9 cellular contexts compared by ENCODE assay signal in genomic region chr6:34234667-34235604, GRCh38. TPM values are rescaled to one million over a fixed set of nuclear protein-coding genes. Genes with fewer than 3 reads are reported as not detected.
DNase-seq lines count a peak whose midpoint lies in the region; ATAC-seq, FAIRE-seq and TF ChIP-seq lines count a peak whose summit lies in the region.
"Had no signal": no experiment of that assay in that cellular context is flagged by ENCODE, and none has a peak within 500 bp of the region (broad histone marks: within the 10 kb centered on the region; RNA-seq: fewer than 3 reads in every experiment).

No MANE protein-coding gene starts in this region.

- H3K36me3 ChIP-seq in Karpas-422 (ENCODE audit: insufficient read depth, low read length) = peaks cover 17% of the 10 kb centered on the region
- H3K36me3 ChIP-seq in keratinocyte (ENCODE audit: control insufficient read depth in 2 of 2, extremely low read depth in 1 of 2, insufficient read depth in 2 of 2, low read length in 2 of 2) = peaks cover 2 to 10% of the 10 kb centered on the region in 2 experiments

- intact Hi-C loops in activated naive CD4-positive, alpha-beta T cell treated with anti-CD3 and anti-CD28 coated beads for 36 hours (cut with micrococcal nuclease) = loop anchor here (5.0 kb wide), 2 partner anchors 53 to 818 kb away; partner anchors contain the start of gene CUTA

- H4K20me1 ChIP-seq in Karpas-422 (ENCODE audit: insufficient read depth, low read depth, low read length) (peaks cover 16% of the 10 kb centered on the region), keratinocyte (ENCODE audit: control insufficient read depth, extremely low read depth, insufficient read depth, low read length) (peaks cover 2% of the 10 kb centered on the region)

- peaks cover 27% of the 10 kb centered on the region for H3K4me1 Mint-ChIP-seq in activated naive CD4-positive, alpha-beta T cell treated with anti-CD3 and anti-CD28 coated beads for 36 hours (ENCODE audit: low read depth)
- peaks cover 34% of the 10 kb centered on the region for H3K4me1 Mint-ChIP-seq in stimulated activated effector memory CD8-positive, alpha-beta T cell treated with anti-CD3 and anti-CD28 coated beads, Interleukin-12 subunit alpha, Interleukin-12 subunit beta, amount 100 ng/mL, for 72 hours

- H3K9ac ChIP-seq in Karpas-422 (ENCODE audit: low read length) (peak overlapping the region; percentile 94), keratinocyte (ENCODE audit: control insufficient read depth, extremely low read depth, insufficient read depth, low read length) (no peak overlapping the region)

- H3K4me2 ChIP-seq in Karpas-422 (ENCODE audit: low read depth, low read length, poor library complexity, severe bottlenecking) (peak overlapping the region; percentile 80), keratinocyte (ENCODE audit: control insufficient read depth, extremely low read depth, insufficient read depth, low read depth, low read length) (peak overlapping the region; percentile 86)

- peaks cover 28% of the 10 kb centered on the region for H3K4me1 ChIP-seq in Karpas-422 (ENCODE audit: low read length)
- peaks cover 30% of the 10 kb centered on the region for H3K4me1 ChIP-seq in keratinocyte (ENCODE audit: control insufficient read depth, extremely low read depth, insufficient read depth, low read length)

- peaks cover 13% of the 10 kb centered on the region for H3K36me3 Mint-ChIP-seq in activated naive CD4-positive, alpha-beta T cell treated with anti-CD3 and anti-CD28 coated beads for 36 hours (ENCODE audit: low read depth)
- peaks cover 34% of the 10 kb centered on the region for H3K36me3 Mint-ChIP-seq in stimulated activated effector memory CD8-positive, alpha-beta T cell treated with anti-CD3 and anti-CD28 coated beads, Interleukin-12 subunit alpha, Interleukin-12 subunit beta, amount 100 ng/mL, for 72 hours

- H2AFZ ChIP-seq in Karpas-422 (ENCODE audit: low read length) (no peak overlapping the region), keratinocyte (ENCODE audit: control insufficient read depth, low read length) (no peak overlapping the region)

- H3K4me3 Mint-ChIP-seq in activated naive CD4-positive, alpha-beta T cell treated with anti-CD3 and anti-CD28 coated beads for 36 hours = peak overlapping the region; percentile 38
- peak overlapping the region; percentile 81 for H3K4me3 Mint-ChIP-seq in stimulated activated effector memory CD8-positive, alpha-beta T cell treated with anti-CD3 and anti-CD28 coated beads, Interleukin-12 subunit alpha, Interleukin-12 subunit beta, amount 100 ng/mL, for 72 hours

- H3K79me2 ChIP-seq in Karpas-422 (ENCODE audit: low read length) = peaks cover 25% of the 10 kb centered on the region
- H3K79me2 ChIP-seq in keratinocyte (ENCODE audit: control insufficient read depth, insufficient read depth, low read length) = peaks cover 26% of the 10 kb centered on the region

- no peak for TF ChIP-seq CTCF in keratinocyte (optimal IDR thresholded peaks at IDR 0.05 in 1 of 3, IDR thresholded peaks at IDR 0.05 in 1 of 3, conservative IDR thresholded peaks at IDR 0.05 in 1 of 3; ENCODE audit: extremely low read depth in 1 of 3, insufficient read depth in 2 of 3, low read length in 3 of 3)

- ATAC-seq in stimulated activated effector memory CD8-positive, alpha-beta T cell treated with anti-CD3 and anti-CD28 coated beads, Interleukin-12 subunit alpha, Interleukin-12 subunit beta, amount 100 ng/mL, for 72 hours = no peak
- no peak for ATAC-seq in HG02571 (IDR thresholded peaks at IDR 0.05; ENCODE audit: unreplicated experiment)

- H3K9me3 ChIP-seq in Karpas-422 (ENCODE audit: low read length) (no peaks in the 10 kb centered on the region), keratinocyte (ENCODE audit: control insufficient read depth, low read depth, low read length) (no peaks in the 10 kb centered on the region)

- CTCF ChIA-PET in activated naive CD4-positive, alpha-beta T cell treated with anti-CD3 and anti-CD28 coated beads for 36 hours (lab: Charles Lee) = no interaction called here

- DNase-seq in Karpas-422 = no peak
- DNase-seq in activated naive CD4-positive, alpha-beta T cell treated with anti-CD3 and anti-CD28 coated beads for 36 hours = peak; percentile 56
- DNase-seq in keratinocyte (ENCODE audit: low read depth, low spot score) = no peak
- no peak for DNase-seq in stimulated activated effector memory CD8-positive, alpha-beta T cell treated with anti-CD3 and anti-CD28 coated beads, Interleukin-12 subunit alpha, Interleukin-12 subunit beta, amount 100 ng/mL, for 72 hours (ENCODE audit: low spot score in 2 of 2)
- no peak for DNase-seq in NCI-H748 (lab: John Stamatoyannopoulos, UW; ENCODE audit: unreplicated experiment)
- DNase-seq in dermis blood vessel endothelial cell = no peak
- DNase-seq in NCI-H345 (lab: John Stamatoyannopoulos, UW) = no peak

- no peaks in the 10 kb centered on the region for H3K9me1 ChIP-seq in keratinocyte (ENCODE audit: control insufficient read depth, extremely low read depth, insufficient read depth, low read length)

- peak overlapping the region; percentile 61 for H3K27ac Mint-ChIP-seq in activated naive CD4-positive, alpha-beta T cell treated with anti-CD3 and anti-CD28 coated beads for 36 hours
- H3K27ac Mint-ChIP-seq in stimulated activated effector memory CD8-positive, alpha-beta T cell treated with anti-CD3 and anti-CD28 coated beads, Interleukin-12 subunit alpha, Interleukin-12 subunit beta, amount 100 ng/mL, for 72 hours = no peak overlapping the region

- no peaks in the 10 kb centered on the region for H3K9me2 ChIP-seq in Karpas-422 (replicated peaks; ENCODE audit: insufficient read depth, low read length)

- H3K27me3 ChIP-seq in Karpas-422 (ENCODE audit: low read length) = no peaks in the 10 kb centered on the region
- H3K27me3 ChIP-seq in keratinocyte (ENCODE audit: control insufficient read depth, extremely low read depth, insufficient read depth, low read length) = no peaks in the 10 kb centered on the region

- FAIRE-seq in keratinocyte (lab: Jason Lieb, UNC) = no peak

- no peak overlapping the region for H3K27ac ChIP-seq in Karpas-422 (ENCODE audit: low read length)
- H3K27ac ChIP-seq in keratinocyte (ENCODE audit: control insufficient read depth, insufficient read depth, low read length) = no peak overlapping the region
- H3K27ac ChIP-seq: VCaP had no signal

- no peaks in the 10 kb centered on the region for H3K27me3 Mint-ChIP-seq in activated naive CD4-positive, alpha-beta T cell treated with anti-CD3 and anti-CD28 coated beads for 36 hours (ENCODE audit: low read depth)

- dilution Hi-C loops in keratinocyte (cut with MboI; ENCODE audit: extremely low pct_ligation_motif_present, low sequenced_read_pairs) = no loop called here

- H3K4me3 ChIP-seq in Karpas-422 (ENCODE audit: low read length) (no peak overlapping the region), keratinocyte (ENCODE audit: control insufficient read depth in 2 of 3, extremely low read depth in 1 of 3, insufficient read depth in 2 of 3, low read depth in 1 of 3, low read length in 3 of 3) (no peak overlapping the region)

- no peaks in the 10 kb centered on the region for H3K9me3 Mint-ChIP-seq in activated naive CD4-positive, alpha-beta T cell treated with anti-CD3 and anti-CD28 coated beads for 36 hours
- no peaks in the 10 kb centered on the region for H3K9me3 Mint-ChIP-seq in stimulated activated effector memory CD8-positive, alpha-beta T cell treated with anti-CD3 and anti-CD28 coated beads, Interleukin-12 subunit alpha, Interleukin-12 subunit beta, amount 100 ng/mL, for 72 hours

RNA-seq across cellular contexts. Expression of gene HMGA1, which starts 1.7 kb away (rescaled TPM):
- 337 and 353 TPM in 2 replicates for total RNA-seq in Karpas-422 (2014; rRNA removed; shearing (Covaris generic); ENCODE audit: low replicate concordance)
- 100 to 1,000 TPM; 705 to 712 TPM for total RNA-seq in activated naive CD4-positive, alpha-beta T cell treated with anti-CD3 and anti-CD28 coated beads for 36 hours
- polyA plus RNA-seq in keratinocyte = 69.1 to 185 TPM (median 160 TPM) in 3 replicates
- polyA plus RNA-seq in keratinocyte (2011; ENCODE audit: low read depth) = 30.9 TPM
- 90.8 and 179 TPM in 2 replicates for polyA plus RNA-seq in keratinocyte (2011; cell fraction: cytosol; rRNA removed)
- polyA plus RNA-seq in keratinocyte (2011; cell fraction: nucleus; rRNA removed) = 43.3 and 58.2 TPM in 2 replicates
- polyA plus RNA-seq in keratinocyte (2012; ENCODE audit: low replicate concordance) = 162 and 664 TPM in 2 replicates
- 60.7 to 714 TPM (median 117 TPM) in 3 replicates for polyA minus RNA-seq in keratinocyte
- polyA minus RNA-seq in keratinocyte (2011; cell fraction: cytosol; rRNA and poly(A)+ RNA removed) = 186 TPM
- 21.0 and 28.2 TPM in 2 replicates for polyA minus RNA-seq in keratinocyte (2011; cell fraction: nucleus; rRNA and poly(A)+ RNA removed)
- total RNA-seq in dermis blood vessel endothelial cell = 46.5 and 229 TPM in 2 replicates

RNA-seq across cellular contexts. Expression of gene SMIM29, which starts 13.9 kb away (rescaled TPM):
- 35.1 and 44.3 TPM in 2 replicates for total RNA-seq in Karpas-422 (2014; rRNA removed; shearing (Covaris generic); ENCODE audit: low replicate concordance)
- total RNA-seq in activated naive CD4-positive, alpha-beta T cell treated with anti-CD3 and anti-CD28 coated beads for 36 hours = 10 to 100 TPM; 11.7 to 13.8 TPM
- polyA plus RNA-seq in keratinocyte = 27.4 to 49.3 TPM (median 33.0 TPM) in 3 replicates
- 16.0 TPM for polyA plus RNA-seq in keratinocyte (2011; ENCODE audit: low read depth)
- 35.4 and 62.8 TPM in 2 replicates for polyA plus RNA-seq in keratinocyte (2011; cell fraction: cytosol; rRNA removed)
- 27.3 and 38.3 TPM in 2 replicates for polyA plus RNA-seq in keratinocyte (2011; cell fraction: nucleus; rRNA removed)
- 48.3 and 50.2 TPM in 2 replicates for polyA plus RNA-seq in keratinocyte (2012; ENCODE audit: low replicate concordance)
- 18.6 to 50.4 TPM (median 32.2 TPM) in 3 replicates for polyA minus RNA-seq in keratinocyte
- 78.5 TPM for polyA minus RNA-seq in keratinocyte (2011; cell fraction: cytosol; rRNA and poly(A)+ RNA removed)
- polyA minus RNA-seq in keratinocyte (2011; cell fraction: nucleus; rRNA and poly(A)+ RNA removed) = 5.9 and 6.0 TPM in 2 replicates
- total RNA-seq in dermis blood vessel endothelial cell = 16.4 and 24.3 TPM in 2 replicates
